Comparison of ENCODE assay signal across 18 cellular contexts in genomic region chr5:51684794-51685355, GRCh38.
DNase-seq lines count a peak whose midpoint lies in the region; ATAC-seq and TF ChIP-seq lines count a peak whose summit lies in the region.
"Had no signal": no experiment of that assay in that cellular context is flagged by ENCODE, and none has a peak within 500 bp of the region (broad histone marks: within the 10 kb centered on the region; RNA-seq: fewer than 3 reads in every experiment).

No MANE protein-coding gene starts in this region.

- TF ChIP-seq POLR2A in prostate gland (IDR thresholded peaks at IDR 0.05) (no peak), sigmoid colon (IDR thresholded peaks at IDR 0.05) (no peak)

- ATAC-seq in PC-3: no peak

- H3K36me3 ChIP-seq in PC-3 (ENCODE audit: low read depth, low read length): no peaks in the 10 kb centered on the region
- H3K36me3 ChIP-seq in prostate gland: no peaks in the 10 kb centered on the region
- H3K36me3 ChIP-seq in sigmoid colon: no peaks in the 10 kb centered on the region
- H3K36me3 ChIP-seq: neutrophil had no signal

- H3K9me2 ChIP-seq in PC-3 (replicated peaks; ENCODE audit: low read length): no peaks in the 10 kb centered on the region

- no peaks in the 10 kb centered on the region for H3K27me3 ChIP-seq in PC-3 (ENCODE audit: low read length)
- H3K27me3 ChIP-seq in prostate gland (replicated peaks; ENCODE audit: insufficient read depth): no peaks in the 10 kb centered on the region
- no peaks in the 10 kb centered on the region for H3K27me3 ChIP-seq in sigmoid colon
- H3K27me3 ChIP-seq: neutrophil had no signal

- intact Hi-C loops in PC-3 (cut with micrococcal nuclease): loop anchor here (2.0 to 10.0 kb wide), 4 partner anchors 160 to 724 kb away; no protein-coding TSS in a partner anchor
- intact Hi-C loops in prostate gland (cut with DNase I): loop anchor here (10.0 kb wide), 1 partner anchor 720 kb away; no protein-coding TSS in a partner anchor
- intact Hi-C loops in sigmoid colon (cut with DNase I): no loop called here

- no peaks in the 10 kb centered on the region for H3F3A ChIP-seq in PC-3 (ENCODE audit: low read length, unreplicated experiment)

- no peaks in the 10 kb centered on the region for H3K79me2 ChIP-seq in PC-3 (ENCODE audit: low read length)

- H3K4me1 ChIP-seq in PC-3 (ENCODE audit: insufficient read depth, low read length) (no peaks in the 10 kb centered on the region; the same call in 1 of the 2 replicates), prostate gland (replicated peaks) (no peaks in the 10 kb centered on the region), sigmoid colon (no peaks in the 10 kb centered on the region)

- no peak overlapping the region for H2AFZ ChIP-seq in PC-3 (ENCODE audit: low read length)

- POLR2A ChIA-PET in PC-3 (lab: Charles Lee; ENCODE audit: unreplicated experiment): no interaction called here

- H3K4me3 ChIP-seq in PC-3 (ENCODE audit: low read length) (no peak overlapping the region), prostate gland (no peak overlapping the region), sigmoid colon (no peak overlapping the region)

- H3K9ac ChIP-seq in PC-3 (ENCODE audit: low read length): no peak overlapping the region

- TF ChIP-seq CTCF in PC-3 (conservative IDR thresholded peaks at IDR 0.05; ENCODE audit: low read depth, low read length) (peak; percentile 57), prostate gland (IDR thresholded peaks at IDR 0.05) (peak in 3 of 4 experiments; percentile 11 to 35 (median 20)), sigmoid colon (IDR thresholded peaks at IDR 0.05) (no peak)

- no peak overlapping the region for H3K27ac ChIP-seq in PC-3 (ENCODE audit: low read length)
- H3K27ac ChIP-seq in prostate gland: no peak overlapping the region
- no peak overlapping the region for H3K27ac ChIP-seq in sigmoid colon
- H3K27ac ChIP-seq: 22Rv1, neutrophil had no signal

- peak; percentile 7 for DNase-seq in NCI-H1105 treated with DMSO at 0.1 percent for 48 hours (lab: John Stamatoyannopoulos, UW)
- DNase-seq in NCI-H1105 (lab: John Stamatoyannopoulos, UW): no peak
- DNase-seq in PC-3: peak; percentile 9
- DNase-seq in dermis blood vessel endothelial cell: peak; percentile 1
- DNase-seq in prostate gland (ENCODE audit: low spot score): no peak
- no peak for DNase-seq in globus pallidus (ENCODE audit: low spot score)
- no peak for DNase-seq in DMS79 treated with DMSO at 0.1 percent for 48 hours (lab: John Stamatoyannopoulos, UW)
- DNase-seq in sigmoid colon: no peak
- DNase-seq: activated CD4-positive, alpha-beta T cell treated with anti-CD3 and anti-CD28 coated beads, Interleukin-2, amount 10 ng/mL, durations not matched to agents 7 days and 5 days; activated CD8-positive, alpha-beta memory T cell treated with anti-CD3 and anti-CD28 coated beads, Interleukin-2, amount 50 U/mL, for 4 hours; activated effector memory CD4-positive, alpha-beta T cell treated with Interleukin-2 at 50 U/mL for 16 hours; amygdala; foreskin melanocyte; NCI-H1048; NCI-H2171 treated with DMSO at 0.1 percent for 48 hours; NCI-H774 had no signal

- H3K9me3 ChIP-seq in PC-3 (ENCODE audit: low read length) (no peaks in the 10 kb centered on the region), prostate gland (no peaks in the 10 kb centered on the region), sigmoid colon (no peaks in the 10 kb centered on the region)
- H3K9me3 ChIP-seq: neutrophil had no signal

- TF ChIP-seq EP300 in sigmoid colon (IDR thresholded peaks at IDR 0.05): no peak

- no peaks in the 10 kb centered on the region for H4K20me1 ChIP-seq in PC-3 (ENCODE audit: low read length)

- no TSS peak for BruUV-seq in PC-3 (replicated peaks; lab: Mats Ljungman, UMichigan)

- WGBS in prostate gland: 78% methylated on average over 2 of the region's 2 CpGs
- 85 to 90% methylated on average over 2 of the region's 2 CpGs for WGBS in sigmoid colon, 2 donors

- CTCF ChIA-PET in PC-3 (lab: Charles Lee): interaction anchor here (0.7 kb wide), 1 partner anchor 191 kb away, joined by 4 read pairs; no protein-coding TSS in a partner anchor

- H3K4me2 ChIP-seq in PC-3 (ENCODE audit: low read length): no peak overlapping the region

Comparison
In these comparisons a context has a peak if more than half of its experiments do, and no peak if none do; other contexts are left out.
1. DNase-seq: peak in NCI-H1105 treated with DMSO at 0.1 percent for 48 hours (single experiment), PC-3 (single experiment) and dermis blood vessel endothelial cell (single experiment); none in NCI-H1105 (single experiment), prostate gland (single experiment), globus pallidus (single experiment), DMS79 treated with DMSO at 0.1 percent for 48 hours (single experiment) and sigmoid colon (single experiment).
2. CTCF ChIP-seq: peak in PC-3 (single experiment) and prostate gland (3 of 4); none in sigmoid colon (0 of 4).